In genomic region chr11:106022795-106023275, GRCh38 we compare ENCODE assay signal across 8 cellular contexts. TPM values are rescaled to one million over a fixed set of nuclear protein-coding genes. Genes with fewer than 3 reads are reported as not detected.
DNase-seq lines count a peak whose midpoint lies in the region; ATAC-seq and TF ChIP-seq lines count a peak whose summit lies in the region.

No MANE protein-coding gene starts in this region.

- H3K27me3 Mint-ChIP-seq in activated CD4-positive, alpha-beta memory T cell treated with anti-CD3 and anti-CD28 coated beads, Interleukin-2, amount 10 ng/mL, durations not matched to agents 7 days and 5 days: peaks cover 5% of the 10 kb centered on the region

- H3K79me2 ChIP-seq in hepatocyte: peaks cover 39% of the 10 kb centered on the region

- peak overlapping the region; percentile 71 for H3K27ac Mint-ChIP-seq in activated CD4-positive, alpha-beta memory T cell treated with anti-CD3 and anti-CD28 coated beads, Interleukin-2, amount 10 ng/mL, durations not matched to agents 7 days and 5 days

- CTCF ChIA-PET in activated CD4-positive, alpha-beta memory T cell treated with anti-CD3 and anti-CD28 coated beads, Interleukin-2, amount 10 ng/mL, durations not matched to agents 7 days and 5 days (lab: Charles Lee): interaction anchor here (1.6 kb wide), 1 partner anchor 54 kb away, joined by 7 read pairs; the partner anchor contains the start of genes AASDHPPT and KBTBD3

- DNase-seq in HAP-1 (ENCODE audit: low spot score in 2 of 2) (no peak), hepatocyte (ENCODE audit: low spot score) (no peak), islet precursor cell (no peak), NCI-H1092 treated with DMSO at 0.1 percent for 48 hours (lab: John Stamatoyannopoulos, UW) (no peak)
- no peak for DNase-seq in activated CD4-positive, alpha-beta memory T cell treated with anti-CD3 and anti-CD28 coated beads, Interleukin-2, amount 10 ng/mL, durations not matched to agents 7 days and 5 days

- H3K9me3 ChIP-seq in HAP-1 (no peaks in the 10 kb centered on the region), hepatocyte (ENCODE audit: low read depth) (no peaks in the 10 kb centered on the region)

- ATAC-seq in HG03097 (IDR thresholded peaks at IDR 0.05; ENCODE audit: low FRiP score, unreplicated experiment): no peak
- ATAC-seq in HG03565 (IDR thresholded peaks at IDR 0.05; ENCODE audit: unreplicated experiment): no peak

- H3K9me2 ChIP-seq in hepatocyte (replicated peaks; ENCODE audit: insufficient read depth): no peaks in the 10 kb centered on the region

- H3K36me3 ChIP-seq in HAP-1 (replicated peaks): no peaks in the 10 kb centered on the region
- no peaks in the 10 kb centered on the region for H3K36me3 ChIP-seq in hepatocyte (replicated peaks; ENCODE audit: insufficient read depth, low read depth)

- H4K20me1 ChIP-seq in hepatocyte (ENCODE audit: insufficient read depth, poor library complexity, severe bottlenecking): no peaks in the 10 kb centered on the region

- no peaks in the 10 kb centered on the region; the same call in 1 of the 2 replicates for H3K27me3 ChIP-seq in HAP-1 (ENCODE audit: low read depth)
- H3K27me3 ChIP-seq in hepatocyte: no peaks in the 10 kb centered on the region

- in situ Hi-C loops in HAP-1 (cut with MboI; ENCODE audit: low sequenced_read_pairs): no loop called here

- peaks cover 21% of the 10 kb centered on the region for H3K36me3 Mint-ChIP-seq in activated CD4-positive, alpha-beta memory T cell treated with anti-CD3 and anti-CD28 coated beads, Interleukin-2, amount 10 ng/mL, durations not matched to agents 7 days and 5 days (ENCODE audit: low read depth)

- peaks cover 2% of the 10 kb centered on the region for H3K9me3 Mint-ChIP-seq in activated CD4-positive, alpha-beta memory T cell treated with anti-CD3 and anti-CD28 coated beads, Interleukin-2, amount 10 ng/mL, durations not matched to agents 7 days and 5 days

- peaks cover 17% of the 10 kb centered on the region for H3K4me1 ChIP-seq in HAP-1
- peaks cover 13% of the 10 kb centered on the region for H3K4me1 ChIP-seq in hepatocyte (ENCODE audit: insufficient read depth)

- H3K27ac ChIP-seq in hepatocyte: peak overlapping the region; percentile 69
- peak overlapping the region in 9 of 21 experiments; percentile 35 to 78 (median 59) for H3K27ac ChIP-seq in skin epidermis

- peak overlapping the region; percentile 87 for H3K4me3 Mint-ChIP-seq in activated CD4-positive, alpha-beta memory T cell treated with anti-CD3 and anti-CD28 coated beads, Interleukin-2, amount 10 ng/mL, durations not matched to agents 7 days and 5 days

- peaks cover 39% of the 10 kb centered on the region for H3K4me1 Mint-ChIP-seq in activated CD4-positive, alpha-beta memory T cell treated with anti-CD3 and anti-CD28 coated beads, Interleukin-2, amount 10 ng/mL, durations not matched to agents 7 days and 5 days

- WGBS in hepatocyte (ENCODE audit: low lambda C conversion rate, missing lambda C conversion rate): 89% methylated on average over 7 of the region's 7 CpGs

- H2AFZ ChIP-seq in hepatocyte: peak overlapping the region; percentile 79

- H3K4me2 ChIP-seq in hepatocyte: peak overlapping the region; percentile 74

- POLR2A ChIA-PET in activated CD4-positive, alpha-beta memory T cell treated with anti-CD3 and anti-CD28 coated beads, Interleukin-2, amount 10 ng/mL, durations not matched to agents 7 days and 5 days (lab: Charles Lee): interaction anchor here (1.2 to 2.7 kb wide), 2 partner anchors 31 to 54 kb away, joined by 3 to 17 read pairs; partner anchors contain the start of genes AASDHPPT and KBTBD3

- no peak for TF ChIP-seq CTCF in hepatocyte (IDR thresholded peaks at IDR 0.05; ENCODE audit: poor library complexity)

- peak overlapping the region; percentile 84 for H3K4me3 ChIP-seq in HAP-1
- H3K4me3 ChIP-seq in hepatocyte: peak overlapping the region; percentile 38
- peak overlapping the region; percentile 70 to 99 (median 91) for H3K4me3 ChIP-seq in skin epidermis

RNA-seq across cellular contexts. Expression of gene MSANTD4, which starts 0.8 kb away (rescaled TPM):
- 10 to 100 TPM; 14.7 to 16.7 TPM for total RNA-seq in activated CD4-positive, alpha-beta memory T cell treated with anti-CD3 and anti-CD28 coated beads, Interleukin-2, amount 10 ng/mL, durations not matched to agents 7 days and 5 days
- total RNA-seq in hepatocyte: 29.7 and 32.6 TPM in 2 replicates
- 7.3 and 8.0 TPM in 2 replicates for polyA plus RNA-seq in hepatocyte

RNA-seq across cellular contexts. Expression of gene KBTBD3, which starts 54.3 kb away (rescaled TPM):
- total RNA-seq in activated CD4-positive, alpha-beta memory T cell treated with anti-CD3 and anti-CD28 coated beads, Interleukin-2, amount 10 ng/mL, durations not matched to agents 7 days and 5 days: 10 to 100 TPM in 1 of 2 experiments, 1 to 10 TPM in 1; 9.2 to 11.6 TPM
- 4.9 and 7.3 TPM in 2 replicates for total RNA-seq in hepatocyte
- 5.6 and 8.7 TPM in 2 replicates for polyA plus RNA-seq in hepatocyte

RNA-seq across cellular contexts. Expression of gene AASDHPPT, which starts 54.6 kb away (rescaled TPM):
- 10 to 100 TPM; 33.9 to 36.9 TPM for total RNA-seq in activated CD4-positive, alpha-beta memory T cell treated with anti-CD3 and anti-CD28 coated beads, Interleukin-2, amount 10 ng/mL, durations not matched to agents 7 days and 5 days
- 80.7 and 89.6 TPM in 2 replicates for total RNA-seq in hepatocyte
- 39.2 and 43.3 TPM in 2 replicates for polyA plus RNA-seq in hepatocyte

Comparison
In these comparisons a context has a peak if more than half of its experiments do, and no peak if none do; other contexts are left out.
1. H3K4me3 ChIP-seq: peak in every context shown above with its lines; median percentile 91 in skin epidermis; 84 in HAP-1; 38 in hepatocyte.